ENCODE assay signal across 9 cellular contexts in the genomic region with DNA sequence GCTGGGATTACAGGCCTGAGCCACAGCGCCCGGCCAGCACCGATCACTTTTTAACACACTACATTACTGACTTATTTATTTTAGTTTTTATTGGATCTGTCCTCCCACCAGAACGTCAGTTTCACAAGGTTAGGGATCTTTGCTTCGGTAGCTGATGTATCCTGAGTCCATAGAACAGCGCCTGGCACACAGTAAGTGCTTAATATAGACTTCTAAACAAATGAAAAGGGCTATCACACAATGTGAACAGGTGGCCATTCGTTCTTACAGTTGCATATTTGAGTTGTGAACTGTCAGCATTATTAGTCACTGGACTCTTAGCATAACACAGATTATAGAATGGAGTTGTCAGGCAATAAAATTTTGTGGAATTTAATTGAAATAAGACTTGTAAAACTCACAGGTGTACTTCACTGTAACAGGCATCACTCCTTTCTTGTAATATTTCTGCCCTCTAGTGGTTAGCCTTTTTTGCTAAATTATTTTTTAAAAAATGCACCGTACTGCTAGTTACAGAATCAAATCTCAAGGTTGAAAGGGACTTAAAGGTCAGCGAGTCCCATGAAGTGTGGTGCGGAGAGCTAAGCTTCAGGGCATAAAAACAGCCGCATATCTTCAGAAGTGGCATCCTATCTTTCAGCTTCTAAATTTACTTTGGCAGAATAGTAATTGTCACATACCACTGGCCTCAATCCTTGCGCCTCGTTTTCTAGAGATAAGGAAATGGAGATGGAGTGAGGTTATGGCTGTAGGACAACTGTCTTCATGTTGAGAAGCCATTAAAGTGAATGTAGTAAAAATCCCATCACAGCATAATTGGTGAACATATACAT. TPM values are rescaled to one million over a fixed set of nuclear protein-coding genes. Genes with fewer than 3 reads are reported as not detected.
DNase-seq lines count a peak whose midpoint lies in the region; ATAC-seq, FAIRE-seq and TF ChIP-seq lines count a peak whose summit lies in the region.
"Had no signal": no experiment of that assay in that cellular context is flagged by ENCODE, and none has a peak within 500 bp of the region (broad histone marks: within the 10 kb centered on the region; RNA-seq: fewer than 3 reads in every experiment).

No MANE protein-coding gene starts in this region.

- intact Hi-C loops in adrenal gland (cut with DNase I), result loop anchor here (5.0 to 10.0 kb wide), 2 partner anchors 419 to 733 kb away; no protein-coding TSS in a partner anchor

- DNase-seq in MM.1S, result peak; percentile 57
- no peak for DNase-seq in adrenal gland
- no peak for DNase-seq in left lobe of liver (ENCODE audit: low spot score)
- no peak for DNase-seq in nucleus accumbens (lab: John Stamatoyannopoulos, UW)
- no peak for DNase-seq in T-cell

- CTCF ChIA-PET in T-cell (lab: Charles Lee), result interaction anchor here (0.5 to 1.4 kb wide), 8 partner anchors 10 to 1384 kb away, joined by 3 to 6 read pairs (median 3); a partner anchor contains a TSS

- no peaks in the 10 kb centered on the region for H3K9me3 Mint-ChIP-seq in T-cell

- no peak overlapping the region for H3K4me3 ChIP-seq in MM.1S (ENCODE audit: low read length)
- no peak overlapping the region for H3K4me3 ChIP-seq in adrenal gland
- H3K4me3 ChIP-seq: SK-N-MC had no signal

- ATAC-seq in left lobe of liver (peak; percentile 20), GM21576 (IDR thresholded peaks at IDR 0.05; ENCODE audit: unreplicated experiment) (no peak), HG03135 (IDR thresholded peaks at IDR 0.05; ENCODE audit: unreplicated experiment) (no peak), T-cell (replicated peaks in 1 of 4) (no peak)

- H2AFZ ChIP-seq in MM.1S (ENCODE audit: low read length), result no peak overlapping the region

- H3K4me1 ChIP-seq in MM.1S (ENCODE audit: low read length) (peaks cover 30% of the 10 kb centered on the region), adrenal gland (replicated peaks in 1 of 2) (peaks cover 0 to 14% of the 10 kb centered on the region in 2 donors)

- POLR2A ChIA-PET in T-cell (lab: Charles Lee), result no interaction called here

- no peaks in the 10 kb centered on the region for H4K20me1 ChIP-seq in MM.1S (ENCODE audit: insufficient read depth, low read length)

- no peaks in the 10 kb centered on the region for H3K36me3 Mint-ChIP-seq in T-cell

- H3K9me3 ChIP-seq in MM.1S (replicated peaks; ENCODE audit: insufficient read depth, low read length) (no peaks in the 10 kb centered on the region), adrenal gland (replicated peaks in 1 of 3) (no peaks in the 10 kb centered on the region)

- no peaks in the 10 kb centered on the region for H3K27me3 Mint-ChIP-seq in T-cell

- H3F3A ChIP-seq in MM.1S (ENCODE audit: insufficient read depth, low read length), result peaks cover 16% of the 10 kb centered on the region

- no peak overlapping the region for H3K4me3 Mint-ChIP-seq in T-cell

- TF ChIP-seq CTCF in MM.1S (IDR thresholded peaks at IDR 0.05; ENCODE audit: low read length), result peak; percentile 57
- TF ChIP-seq CTCF in adrenal gland (IDR thresholded peaks at IDR 0.05), result peak; percentile 55 to 73 (median 62)

- no peaks in the 10 kb centered on the region for H3K9me2 ChIP-seq in MM.1S (replicated peaks; ENCODE audit: insufficient read depth, low read length)

- H3K27ac ChIP-seq in MM.1S (ENCODE audit: low read length), result no peak overlapping the region
- no peak overlapping the region for H3K27ac ChIP-seq in adrenal gland
- H3K27ac ChIP-seq: SK-N-MC had no signal

- H3K27ac Mint-ChIP-seq in T-cell, result no peak overlapping the region

- H3K27me3 ChIP-seq in MM.1S (replicated peaks; ENCODE audit: insufficient read depth, low read length) (no peaks in the 10 kb centered on the region), adrenal gland (no peaks in the 10 kb centered on the region)

- peak; percentile 3 for FAIRE-seq in G401.6 (lab: Jason Lieb, UNC)

- H3K4me2 ChIP-seq in MM.1S (ENCODE audit: low read depth, low read length), result no peak overlapping the region

- H3K36me3 ChIP-seq in MM.1S (replicated peaks; ENCODE audit: insufficient read depth, low read length), result no peaks in the 10 kb centered on the region
- H3K36me3 ChIP-seq in adrenal gland (replicated peaks in 1 of 2), result no peaks in the 10 kb centered on the region

- no peak overlapping the region for H3K9ac ChIP-seq in MM.1S (ENCODE audit: low read length)

- no peak for TF ChIP-seq POLR2A in adrenal gland (IDR thresholded peaks at IDR 0.05)

- peaks cover 9% of the 10 kb centered on the region for H3K79me2 ChIP-seq in MM.1S (ENCODE audit: low read length)

- H3K4me1 Mint-ChIP-seq in T-cell, result peaks cover 20 to 26% (median 23%) of the 10 kb centered on the region in 3 donors

- 47 to 53% (median 50%) methylated on average over 13 of the region's 13 CpGs for WGBS in adrenal gland, 4 donors

RNA-seq across cellular contexts. Expression of a gene that starts 3.4 kb away (rescaled TPM):
- total RNA-seq in adrenal gland, result 10 to 100 TPM in 6 of 8 donors, 1 to 10 TPM in 2; 8.0 to 19.4 (median 12.4) TPM
- polyA plus RNA-seq in adrenal gland, result 10 to 100 TPM in 1 of 3 donors, 1 to 10 TPM in 2; 8.3 to 13.0 (median 8.9) TPM
- total RNA-seq in left lobe of liver, result 10.4 TPM
- total RNA-seq in T-cell, result 10 to 100 TPM; 12.7 to 16.2 (median 14.6) TPM
